2 cellular contexts compared by ENCODE assay signal in genomic region chr15:51775967-51776816, GRCh38.
TF ChIP-seq lines count a peak whose summit lies in the region.

No MANE protein-coding gene starts in this region.

TF ChIP-seq in Ishikawa, 13 proteins besides CTCF, POLR2A, EP300 and RAD21 (continued from another document):
- TF ChIP-seq TCF12 (IDR thresholded peaks at IDR 0.05; ENCODE audit: low read depth): no peak
- TF ChIP-seq USF1 (IDR thresholded peaks at IDR 0.05): no peak
- no peak for TF ChIP-seq ZBTB7A (IDR thresholded peaks at IDR 0.05; ENCODE audit: low read depth)
- TF ChIP-seq CREB1 (IDR thresholded peaks at IDR 0.05; ENCODE audit: low read depth): no peak
- TF ChIP-seq REST (IDR thresholded peaks at IDR 0.05; ENCODE audit: low read depth): no peak
- TF ChIP-seq EGR1 (IDR thresholded peaks at IDR 0.05): no peak

TF ChIP-seq in GM12878, 131 proteins besides CTCF, POLR2A, EP300 and RAD21 (continued from another document):
- TF ChIP-seq CEBPZ (IDR thresholded peaks at IDR 0.05; ENCODE audit: low read depth, low read length) (no peak), SUZ12 (IDR thresholded peaks at IDR 0.05; ENCODE audit: unreplicated experiment) (no peak), PAX5 (IDR thresholded peaks at IDR 0.05; ENCODE audit: borderline replicate concordance, low read depth, low read length) (no peak), EED (IDR thresholded peaks at IDR 0.05; ENCODE audit: low read depth) (0 out of 2 replicates have a peak, but pooled peaks have one; percentile 24), ZNF217 (IDR thresholded peaks at IDR 0.05) (no peak), SMC3 (IDR thresholded peaks at IDR 0.05; ENCODE audit: borderline replicate concordance, low read length) (peak; percentile 96), MYB (IDR thresholded peaks at IDR 0.05; ENCODE audit: borderline replicate concordance, low read depth, low read length) (no peak), SKIL (IDR thresholded peaks at IDR 0.05; ENCODE audit: low read depth, poor library complexity, severe bottlenecking) (no peak), SMAD5 (IDR thresholded peaks at IDR 0.05; ENCODE audit: low read depth) (no peak), ELK1 (IDR thresholded peaks at IDR 0.05; ENCODE audit: low read depth, low read length) (no peak), EGR1 (IDR thresholded peaks at IDR 0.05; ENCODE audit: borderline replicate concordance in 1 of 2, low read depth in 2 of 2, low read length in 2 of 2) (no peak), YY1 (IDR thresholded peaks at IDR 0.05; ENCODE audit: low read depth, low read length) (0 out of 2 replicates have a peak, but pooled peaks have one; percentile 26), ETV6 (conservative IDR thresholded peaks at IDR 0.05 in 1 of 2, IDR thresholded peaks at IDR 0.05 in 1 of 2; ENCODE audit: borderline replicate concordance in 1 of 2, low read depth in 1 of 2) (0 out of 4 replicates have a peak, but pooled peaks of 1 of the 2 experiments have one; percentile 37), ZBTB33 (IDR thresholded peaks at IDR 0.05) (no peak), USF1 (IDR thresholded peaks at IDR 0.05; ENCODE audit: borderline replicate concordance, extremely low read length, insufficient read depth, low read depth, low read length) (no peak), JUND (IDR thresholded peaks at IDR 0.05; ENCODE audit: low read depth, low read length) (no peak), MEF2B (IDR thresholded peaks at IDR 0.05; ENCODE audit: partially characterized antibody, poor library complexity, severe bottlenecking) (no peak), ZBTB4 (CRISPR knock-in tag; IDR thresholded peaks at IDR 0.05) (no peak), RUNX3 (IDR thresholded peaks at IDR 0.05; ENCODE audit: low read length) (no peak), IKZF2 (IDR thresholded peaks at IDR 0.05) (no peak), HDGF (IDR thresholded peaks at IDR 0.05) (no peak), ZNF274 (IDR thresholded peaks at IDR 0.05; ENCODE audit: insufficient read depth, insufficient read length) (no peak), IRF3 (IDR thresholded peaks at IDR 0.05) (no peak), EZH2 (IDR thresholded peaks at IDR 0.05; ENCODE audit: borderline replicate concordance, control insufficient read depth, low read depth, low read length) (no peak), CEBPB (IDR thresholded peaks at IDR 0.05; ENCODE audit: borderline replicate concordance in 1 of 2, low read depth in 2 of 2, low read length in 2 of 2) (no peak), FOXM1 (IDR thresholded peaks at IDR 0.05; ENCODE audit: low read depth, low read length) (no peak), ZBTB11 (CRISPR knock-in tag; IDR thresholded peaks at IDR 0.05) (no peak), ZNF207 (IDR thresholded peaks at IDR 0.05; ENCODE audit: borderline replicate concordance) (no peak), SMARCA5 (IDR thresholded peaks at IDR 0.05) (no peak), CBFB (IDR thresholded peaks at IDR 0.05; ENCODE audit: low read depth) (no peak), MLLT1 (IDR thresholded peaks at IDR 0.05) (no peak), ASH2L (IDR thresholded peaks at IDR 0.05; ENCODE audit: borderline replicate concordance, low read depth) (no peak), RAD51 (IDR thresholded peaks at IDR 0.05) (no peak), E2F4 (IDR thresholded peaks at IDR 0.05; ENCODE audit: low read depth, low read length) (no peak)
TF ChIP-seq in GM12878: peak in this region for 5.
